ENCODE assay signal across 2 cellular contexts in genomic region chr19:35029275-35029736, GRCh38.
A peak's percentile ranks its signal among the peaks of the same experiment; 100 is the strongest.
TF ChIP-seq lines count a peak whose summit lies in the region.

No MANE protein-coding gene starts in this region.

TF ChIP-seq in WTC11, 78 proteins besides CTCF, POLR2A, EP300 and RAD21:
- TF ChIP-seq ZNF121 (CRISPR knock-in tag; IDR thresholded peaks at IDR 0.05): peak; percentile 77; the same call in 1 of the 2 replicates

TF ChIP-seq in HepG2, 621 proteins besides CTCF, POLR2A, EP300 and RAD21:
- TF ChIP-seq ZNF121 (CRISPR knock-in tag; IDR thresholded peaks at IDR 0.05) (peak; percentile 63), POLR2AphosphoS5 (IDR thresholded peaks at IDR 0.05; ENCODE audit: low read depth, low read length) (0 out of 2 replicates have a peak, but pooled peaks have one; percentile 23)
